Comparison of ENCODE assay signal across 27 cellular contexts in genomic region chr2:119195887-119196286, GRCh38. TPM values are rescaled to one million over a fixed set of nuclear protein-coding genes. Genes with fewer than 3 reads are reported as not detected.
DNase-seq lines count a peak whose midpoint lies in the region; ATAC-seq, FAIRE-seq and TF ChIP-seq lines count a peak whose summit lies in the region.
"Had no signal": no experiment of that assay in that cellular context is flagged by ENCODE, and none has a peak within 500 bp of the region (broad histone marks: within the 10 kb centered on the region; RNA-seq: fewer than 3 reads in every experiment).

No MANE protein-coding gene starts in this region.

- DNase-seq in Panc1 (ENCODE audit: low read depth, low spot score) = no peak
- no peak for DNase-seq in foreskin keratinocyte
- no peak for DNase-seq in pancreas
- no peak for DNase-seq in BE2C
- no peak for DNase-seq in GM13977 (ENCODE audit: low spot score)
- no peak for DNase-seq in midbrain (lab: John Stamatoyannopoulos, UW)
- DNase-seq: Caco-2; CD4-positive, alpha-beta memory T cell; DMS 273 treated with DMSO at 0.1 percent for 48 hours; DMS79 treated with DMSO at 0.1 percent for 48 hours; MV-4-11; NCI-H1105 treated with DMSO at 0.1 percent for 48 hours; NCI-H1694; NCI-H2081 treated with DMSO at 0.1 percent for 48 hours; NCI-H2171 treated with DMSO at 0.1 percent for 48 hours; NCI-H524 treated with DMSO at 0.1 percent for 48 hours; OCI-M1; RPMI8226; SIG-M5; SK-N-SH had no signal

- no peak overlapping the region for H3K4me3 ChIP-seq in HUES48 (ENCODE audit: low read depth, low read length)
- no peak overlapping the region for H3K4me3 ChIP-seq in Panc1 (ENCODE audit: low read depth in 2 of 2, low read length in 2 of 2)
- H3K4me3 ChIP-seq in pancreas = no peak overlapping the region
- no peak overlapping the region for H3K4me3 ChIP-seq in BE2C (ENCODE audit: low read depth, low read length)
- H3K4me3 ChIP-seq: BLaER1 treated with 17β-estradiol and CSF1 and Interleukin-3, amounts not matched to agents 10 nM and 100 nM had no signal

- H3K4me1 ChIP-seq in HUES48 (ENCODE audit: control insufficient read depth, insufficient read depth, low read length) (peaks cover 17% of the 10 kb centered on the region), Panc1 (ENCODE audit: control insufficient read depth, insufficient read depth, low read length) (no peaks in the 10 kb centered on the region), foreskin keratinocyte (peaks cover 17% of the 10 kb centered on the region), pancreas (peaks cover 13 to 21% (median 18%) of the 10 kb centered on the region in 3 donors), BE2C (no peaks in the 10 kb centered on the region)

- CTCF ChIA-PET in Panc1 (lab: Charles Lee) = no interaction called here

- POLR2A ChIA-PET in Panc1 (lab: Charles Lee) = no interaction called here

- H3K9me3 ChIP-seq in HUES48 (ENCODE audit: control insufficient read depth, insufficient read depth, low read length) (no peaks in the 10 kb centered on the region), Panc1 (ENCODE audit: control insufficient read depth, insufficient read depth, low read depth, low read length) (no peaks in the 10 kb centered on the region), pancreas (no peaks in the 10 kb centered on the region), BE2C (no peaks in the 10 kb centered on the region)
- H3K9me3 ChIP-seq: BLaER1 treated with 17β-estradiol and CSF1 and Interleukin-3, amounts not matched to agents 10 nM and 100 nM; Caco-2; SK-N-SH had no signal

- H3K27me3 ChIP-seq in HUES48 (ENCODE audit: control insufficient read depth, insufficient read depth, low read length) (peaks cover 8% of the 10 kb centered on the region; the same call in 1 of the 2 replicates), Panc1 (ENCODE audit: control insufficient read depth, insufficient read depth, low read length) (no peaks in the 10 kb centered on the region), foreskin keratinocyte (peaks cover 3% of the 10 kb centered on the region), pancreas (no peaks in the 10 kb centered on the region), BE2C (no peaks in the 10 kb centered on the region)
- H3K27me3 ChIP-seq: BLaER1 treated with 17β-estradiol and CSF1 and Interleukin-3, amounts not matched to agents 10 nM and 100 nM had no signal

- in situ Hi-C loops in Panc1 (cut with HindIII; ENCODE audit: low pct_unique_long_range_greater_than_20kb, low sequenced_read_pairs) = no loop called here
- in situ Hi-C loops in GM13977 (cut with MboI; ENCODE audit: low pct_unique_long_range_greater_than_20kb, low sequenced_read_pairs, unreplicated experiment) = no loop called here

- no peak for FAIRE-seq in pancreas (lab: Jason Lieb, UNC)
- FAIRE-seq: H54 had no signal

- no TSS peak for BruUV-seq in Panc1 (replicated peaks; lab: Mats Ljungman, UMichigan)

- H3K27ac ChIP-seq in HUES48 (ENCODE audit: low read depth, low read length) (peak overlapping the region; percentile 88), Panc1 (ENCODE audit: low read length) (no peak overlapping the region), foreskin keratinocyte (no peak overlapping the region), pancreas (no peak overlapping the region)
- H3K27ac ChIP-seq: BLaER1 treated with 17β-estradiol and CSF1 and Interleukin-3, amounts not matched to agents 10 nM and 100 nM; HL-60 had no signal

- TF ChIP-seq CTCF in Panc1 (IDR thresholded peaks at IDR 0.05) (no peak), foreskin keratinocyte (conservative IDR thresholded peaks at IDR 0.05) (no peak), pancreas (IDR thresholded peaks at IDR 0.05) (no peak), BE2C (IDR thresholded peaks at IDR 0.05; ENCODE audit: low read depth, low read length) (no peak), GM13977 (IDR thresholded peaks at IDR 0.05; ENCODE audit: extremely low read depth, insufficient read depth, missing control alignments) (no peak)

- 18 to 20% methylated on average over 2 of the region's 2 CpGs for WGBS in pancreas, 2 donors

- H3K36me3 ChIP-seq in HUES48 (ENCODE audit: control insufficient read depth, insufficient read depth, low read length) = no peaks in the 10 kb centered on the region
- no peaks in the 10 kb centered on the region for H3K36me3 ChIP-seq in Panc1 (ENCODE audit: control insufficient read depth, insufficient read depth, low read length)
- H3K36me3 ChIP-seq in pancreas = no peaks in the 10 kb centered on the region
- no peaks in the 10 kb centered on the region for H3K36me3 ChIP-seq in BE2C
- H3K36me3 ChIP-seq: BLaER1 treated with 17β-estradiol and CSF1 and Interleukin-3, amounts not matched to agents 10 nM and 100 nM had no signal

- ATAC-seq in Panc1 (peak; percentile 25), foreskin keratinocyte (peak; percentile 37), pancreas (peak in 3 of 4 donors; percentile 47 to 67 (median 50)), HG03097 (IDR thresholded peaks at IDR 0.05; ENCODE audit: low FRiP score, unreplicated experiment) (no peak)

- H3K9ac ChIP-seq in HUES48 (ENCODE audit: low read depth, low read length) = no peak overlapping the region
- H3K9ac ChIP-seq: BLaER1 treated with 17β-estradiol and CSF1 and Interleukin-3, amounts not matched to agents 10 nM and 100 nM; SK-N-SH had no signal

- intact Hi-C loops in Panc1 (cut with micrococcal nuclease; ENCODE audit: unreplicated experiment) = no loop called here
- intact Hi-C loops in pancreas (cut with DNase I) = no loop called here

RNA-seq across cellular contexts. Expression of gene STEAP3, which starts 27.7 kb away (rescaled TPM):
- total RNA-seq in Panc1 (2021; ENCODE audit: unreplicated experiment) = 44.8 TPM
- 57.3 TPM for polyA plus RNA-seq in Panc1 (2012; ENCODE audit: insufficient read length)
- total RNA-seq in foreskin keratinocyte = 23.7 and 30.8 TPM in 2 replicates
- 16.5 and 21.0 TPM in 2 replicates for polyA plus RNA-seq in foreskin keratinocyte
- total RNA-seq in pancreas = 10 to 100 TPM; 15.4 to 28.2 (median 20.9) TPM
- 1 to 10 TPM; 6.6 to 9.8 TPM for polyA plus RNA-seq in pancreas
- 8.5 TPM for polyA plus RNA-seq in BE2C (2012; ENCODE audit: insufficient read depth, insufficient read length, low read depth)
- polyA plus RNA-seq: CD4-positive, alpha-beta memory T cell had no signal

RNA-seq across cellular contexts. Expression of gene C1QL2, which starts 37.3 kb away (rescaled TPM):
- total RNA-seq in Panc1 (2021; ENCODE audit: unreplicated experiment) = not detected
- not detected for polyA plus RNA-seq in Panc1 (2012; ENCODE audit: insufficient read length)
- total RNA-seq in foreskin keratinocyte = not detected in 2 replicates
- not detected in 2 replicates for polyA plus RNA-seq in foreskin keratinocyte
- under 1 TPM in 1 of 6 donors, not detected in 5; 0.09 TPM for total RNA-seq in pancreas
- under 1 TPM; 0.07 to 0.15 TPM for polyA plus RNA-seq in pancreas
- polyA plus RNA-seq in BE2C (2012; ENCODE audit: insufficient read depth, insufficient read length, low read depth) = not detected
- total RNA-seq: Caco-2; CD4-positive, alpha-beta memory T cell; HT-29 had no signal
- polyA plus RNA-seq: CD4-positive, alpha-beta memory T cell; IgD-negative memory B cell; SK-N-SH had no signal
